ENCODE assay signal across 8 cellular contexts in the genomic region with DNA sequence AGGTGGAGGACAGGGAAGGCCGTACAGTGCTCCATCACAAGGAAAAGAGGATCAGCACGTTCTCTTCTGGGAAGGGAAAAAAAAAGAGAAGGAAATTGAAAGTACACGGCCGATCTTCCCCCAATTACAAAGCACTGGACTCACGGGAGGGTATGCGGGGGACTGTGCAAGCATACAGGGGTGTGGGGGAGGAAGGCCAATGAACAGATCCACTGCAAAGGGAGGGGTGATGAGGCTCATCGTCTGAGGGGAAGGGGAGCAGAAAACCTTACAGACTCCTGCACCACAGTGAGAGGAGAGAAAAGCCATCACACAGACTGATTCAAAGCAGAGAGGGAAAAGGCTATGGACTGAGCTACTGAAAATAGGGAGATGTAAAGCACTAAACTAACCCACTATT. TPM values are rescaled to one million over a fixed set of nuclear protein-coding genes. Genes with fewer than 3 reads are reported as not detected.
DNase-seq lines count a peak whose midpoint lies in the region; ATAC-seq and TF ChIP-seq lines count a peak whose summit lies in the region.

No MANE protein-coding gene starts in this region.

- peaks cover 33% of the 10 kb centered on the region for H3K36me3 Mint-ChIP-seq in activated T-cell treated with anti-CD3 and anti-CD28 coated beads, Interleukin-2, amount 50 U/mL, for 4 hours (ENCODE audit: insufficient read depth)
- H3K36me3 Mint-ChIP-seq in activated naive CD8-positive, alpha-beta T cell treated with anti-CD3 and anti-CD28 coated beads for 36 hours, result peaks cover 36% of the 10 kb centered on the region

- no peak for TF ChIP-seq CTCF in kidney epithelial cell (IDR thresholded peaks at IDR 0.05; ENCODE audit: insufficient read depth, low read length, poor library complexity, severe bottlenecking)

- H3K4me1 Mint-ChIP-seq in activated T-cell treated with anti-CD3 and anti-CD28 coated beads, Interleukin-2, amount 50 U/mL, for 4 hours (ENCODE audit: low read depth), result peaks cover 44% of the 10 kb centered on the region
- H3K4me1 Mint-ChIP-seq in activated naive CD8-positive, alpha-beta T cell treated with anti-CD3 and anti-CD28 coated beads for 36 hours, result peaks cover 41% of the 10 kb centered on the region

- H3K36me3 ChIP-seq in kidney epithelial cell (ENCODE audit: control insufficient read depth, insufficient read depth, low read length) (peaks cover 2% of the 10 kb centered on the region), thymus (ENCODE audit: control insufficient read depth, insufficient read depth) (no peaks in the 10 kb centered on the region)

- H3K9me3 Mint-ChIP-seq in activated T-cell treated with anti-CD3 and anti-CD28 coated beads, Interleukin-2, amount 50 U/mL, for 4 hours, result no peaks in the 10 kb centered on the region
- no peaks in the 10 kb centered on the region for H3K9me3 Mint-ChIP-seq in activated naive CD8-positive, alpha-beta T cell treated with anti-CD3 and anti-CD28 coated beads for 36 hours

- H3K4me3 Mint-ChIP-seq in activated T-cell treated with anti-CD3 and anti-CD28 coated beads, Interleukin-2, amount 50 U/mL, for 4 hours, result peak overlapping the region; percentile 86
- peak overlapping the region; percentile 92 for H3K4me3 Mint-ChIP-seq in activated naive CD8-positive, alpha-beta T cell treated with anti-CD3 and anti-CD28 coated beads for 36 hours

- WGBS in thymus, result 22% methylated on average over 7 of the region's 7 CpGs

- peaks cover 9% of the 10 kb centered on the region for H3K4me1 ChIP-seq in thymus (ENCODE audit: control insufficient read depth, insufficient read depth, low read length)

- no peak for ATAC-seq in activated T-cell treated with anti-CD3 and anti-CD28 coated beads, Interleukin-2, amount 50 U/mL, for 4 hours

- no peak for DNase-seq in activated T-cell treated with anti-CD3 and anti-CD28 coated beads, Interleukin-2, amount 50 U/mL, for 4 hours
- DNase-seq in activated T-cell treated with anti-CD3 and anti-CD28 coated beads, Interleukin-2, amount 50 U/mL, for 1 hour, result no peak
- no peak for DNase-seq in activated naive CD8-positive, alpha-beta T cell treated with anti-CD3 and anti-CD28 coated beads for 36 hours
- DNase-seq in kidney epithelial cell (ENCODE audit: low read depth), result no peak
- no peak for DNase-seq in activated effector memory CD4-positive, alpha-beta T cell treated with anti-CD3 and anti-CD28 coated beads, Interleukin-2, amount 50 U/mL, for 16 hours
- DNase-seq in NCI-H1930 (lab: John Stamatoyannopoulos, UW), result no peak
- no peak for DNase-seq in NCI-H2227 treated with DMSO at 0.1 percent for 48 hours (lab: John Stamatoyannopoulos, UW)

- H3K27ac ChIP-seq in thymus (ENCODE audit: low read depth), result peak overlapping the region; percentile 52

- no peaks in the 10 kb centered on the region for H3K27me3 Mint-ChIP-seq in activated T-cell treated with anti-CD3 and anti-CD28 coated beads, Interleukin-2, amount 50 U/mL, for 4 hours (ENCODE audit: low read depth)
- H3K27me3 Mint-ChIP-seq in activated naive CD8-positive, alpha-beta T cell treated with anti-CD3 and anti-CD28 coated beads for 36 hours, result no peaks in the 10 kb centered on the region

- H3K4me3 ChIP-seq in kidney epithelial cell (ENCODE audit: low read depth, low read length), result peak overlapping the region; percentile 81
- H3K4me3 ChIP-seq in thymus (ENCODE audit: low read length), result peak overlapping the region; percentile 63

- H3K27me3 ChIP-seq in kidney epithelial cell (ENCODE audit: control insufficient read depth, insufficient read depth, low read length) (no peaks in the 10 kb centered on the region), thymus (ENCODE audit: control insufficient read depth, insufficient read depth) (no peaks in the 10 kb centered on the region)

- no peaks in the 10 kb centered on the region for H3K9me3 ChIP-seq in thymus (ENCODE audit: control insufficient read depth)

- H3K27ac Mint-ChIP-seq in activated naive CD8-positive, alpha-beta T cell treated with anti-CD3 and anti-CD28 coated beads for 36 hours, result peak overlapping the region; percentile 89

RNA-seq across cellular contexts. Expression of gene ELK1, which starts 1.1 kb away (rescaled TPM):
- total RNA-seq in activated T-cell treated with anti-CD3 and anti-CD28 coated beads, Interleukin-2, amount 50 U/mL, for 4 hours, result 10 to 100 TPM; 70.3 to 79.6 (median 76.2) TPM
- total RNA-seq in activated naive CD8-positive, alpha-beta T cell treated with anti-CD3 and anti-CD28 coated beads for 36 hours, result 10 to 100 TPM; 65.4 to 67.5 TPM
- total RNA-seq in kidney epithelial cell, result 36.0 and 39.5 TPM in 2 replicates
- 21.7 TPM for polyA plus RNA-seq in thymus

RNA-seq across cellular contexts. Expression of gene UXT, which starts 9.7 kb away (rescaled TPM):
- total RNA-seq in activated T-cell treated with anti-CD3 and anti-CD28 coated beads, Interleukin-2, amount 50 U/mL, for 4 hours, result 100 to 1,000 TPM; 168 to 175 (median 168) TPM
- total RNA-seq in activated naive CD8-positive, alpha-beta T cell treated with anti-CD3 and anti-CD28 coated beads for 36 hours, result 100 to 1,000 TPM; 150 to 154 TPM
- 149 and 165 TPM in 2 replicates for total RNA-seq in kidney epithelial cell
- 242 TPM for polyA plus RNA-seq in thymus

RNA-seq across cellular contexts. Expression of gene CFP, which starts 19.6 kb away (rescaled TPM):
- total RNA-seq in activated T-cell treated with anti-CD3 and anti-CD28 coated beads, Interleukin-2, amount 50 U/mL, for 4 hours, result 1 to 10 TPM; 1.2 to 1.8 (median 1.6) TPM
- total RNA-seq in activated naive CD8-positive, alpha-beta T cell treated with anti-CD3 and anti-CD28 coated beads for 36 hours, result 1 to 10 TPM in 1 of 2 experiments, under 1 TPM in 1; 0.90 to 1.9 TPM
- total RNA-seq in kidney epithelial cell, result 0.21 TPM in 1 of 2 replicates, not detected in the other
- polyA plus RNA-seq in thymus, result 27.8 TPM

RNA-seq across cellular contexts. Expression of gene SYN1, which starts 29.6 kb away (rescaled TPM):
- under 1 TPM; 0.23 to 0.43 (median 0.24) TPM for total RNA-seq in activated T-cell treated with anti-CD3 and anti-CD28 coated beads, Interleukin-2, amount 50 U/mL, for 4 hours
- 1 to 10 TPM in 1 of 2 experiments, under 1 TPM in 1; 0.91 to 1.4 TPM for total RNA-seq in activated naive CD8-positive, alpha-beta T cell treated with anti-CD3 and anti-CD28 coated beads for 36 hours
- total RNA-seq in kidney epithelial cell, result 0.62 and 1.9 TPM in 2 replicates
- polyA plus RNA-seq in thymus, result 4.0 TPM
